ENCODE assay signal across 37 cellular contexts in genomic region chr4:95394733-95395306, GRCh38.
"Had no signal": no experiment of that assay in that cellular context is flagged by ENCODE, and none has a peak within 500 bp of the region (broad histone marks: within the 10 kb centered on the region; RNA-seq: fewer than 3 reads in every experiment).

No MANE protein-coding gene starts in this region.

- H3K4me3 Mint-ChIP-seq: activated naive CD8-positive, alpha-beta T cell; naive thymus-derived CD4-positive, alpha-beta T cell; neural crest cell; stimulated activated effector memory CD8-positive, alpha-beta T cell treated with anti-CD3 and anti-CD28 coated beads, Interleukin-12 subunit alpha, Interleukin-12 subunit beta, amount 100 ng/mL, for 72 hours; stimulated activated naive CD8-positive, alpha-beta T cell treated with anti-CD3 and anti-CD28 coated beads, Interleukin-15, Interleukin-2, amounts not matched to agents 100 ng/mL and 50 ng/mL, for 24 hours; T-helper 1 cell treated with Interleukin-12 subunit alpha and Interleukin-12 subunit beta and Interleukin-4 antibody, amounts not matched to agents 30 μg/mL and 1 μg/mL, for 36 hours had no signal

- H3K27ac ChIP-seq: body of pancreas, coronary artery, gastroesophageal sphincter, pancreas, psoas muscle, tibial artery, upper lobe of right lung, WERI-Rb-1 had no signal

- H3K27me3 Mint-ChIP-seq: activated naive CD8-positive, alpha-beta T cell; stimulated activated naive CD8-positive, alpha-beta T cell treated with anti-CD3 and anti-CD28 coated beads, Interleukin-15, Interleukin-2, amounts not matched to agents 100 ng/mL and 50 ng/mL, for 24 hours had no signal

- H3K4me3 ChIP-seq: body of pancreas, coronary artery, dorsolateral prefrontal cortex, gastroesophageal sphincter, pancreas, psoas muscle, tibial artery, upper lobe of right lung had no signal

- H3K27ac Mint-ChIP-seq: activated naive CD8-positive, alpha-beta T cell; naive thymus-derived CD4-positive, alpha-beta T cell; stimulated activated effector memory CD8-positive, alpha-beta T cell treated with anti-CD3 and anti-CD28 coated beads, Interleukin-12 subunit alpha, Interleukin-12 subunit beta, amount 100 ng/mL, for 72 hours; stimulated activated naive CD8-positive, alpha-beta T cell treated with anti-CD3 and anti-CD28 coated beads, Interleukin-15, Interleukin-2, amounts not matched to agents 100 ng/mL and 50 ng/mL, for 24 hours; T-helper 1 cell treated with Interleukin-12 subunit alpha and Interleukin-12 subunit beta and Interleukin-4 antibody, amounts not matched to agents 30 μg/mL and 1 μg/mL, for 36 hours had no signal

- H3K9me3 ChIP-seq: body of pancreas, gastroesophageal sphincter, pancreas, psoas muscle, tibial artery, upper lobe of right lung had no signal

- H3K4me1 Mint-ChIP-seq: naive thymus-derived CD4-positive, alpha-beta T cell; stimulated activated effector memory CD8-positive, alpha-beta T cell treated with anti-CD3 and anti-CD28 coated beads, Interleukin-12 subunit alpha, Interleukin-12 subunit beta, amount 100 ng/mL, for 72 hours had no signal

- DNase-seq: activated CD4-positive, alpha-beta T cell treated with anti-CD3 and anti-CD28 coated beads for 48 hours; activated CD4-positive, alpha-beta T cell treated with anti-CD3 and anti-CD28 coated beads, Interleukin-2, amount 50 U/mL, for 48 hours; activated CD8-positive, alpha-beta memory T cell treated with anti-CD3 and anti-CD28 coated beads for 24 hours; activated effector memory CD4-positive, alpha-beta T cell treated with Interleukin-2 at 50 U/mL for 16 hours; activated naive CD4-positive, alpha-beta T cell treated with Interleukin-2 at 50 U/mL for 16 hours; anterior cingulate cortex; body of pancreas; cerebellar nuclear complex; dorsolateral prefrontal cortex; effector memory CD4-positive, alpha-beta T cell; erythroblast; head of caudate nucleus; hippocampal formation; left cardiac atrium; left ventricle myocardium superior; mammary epithelial cell; naive thymus-derived CD4-positive, alpha-beta T cell; nucleus accumbens; pancreas; psoas muscle; right cardiac atrium; stimulated activated CD4-positive, alpha-beta T cell treated with anti-CD3 and anti-CD28 coated beads, Interleukin-12 subunit alpha, Interleukin-12 subunit beta, amount 100 ng/mL, for 4 hours; stimulated activated CD4-positive, alpha-beta T cell treated with anti-CD3 and anti-CD28 coated beads, Interleukin-4, amount 100 ng/mL, for 24 hours; substantia nigra; T-helper 9 cell; tibial artery; upper lobe of right lung; WERI-Rb-1 had no signal

- H3K27me3 ChIP-seq: body of pancreas, dorsolateral prefrontal cortex, gastroesophageal sphincter, pancreas, tibial artery, upper lobe of right lung had no signal

- H3K9me3 Mint-ChIP-seq: neural crest cell; stimulated activated naive CD8-positive, alpha-beta T cell treated with anti-CD3 and anti-CD28 coated beads, Interleukin-15, Interleukin-2, amounts not matched to agents 100 ng/mL and 50 ng/mL, for 24 hours; T-helper 1 cell treated with Interleukin-12 subunit alpha and Interleukin-12 subunit beta and Interleukin-4 antibody, amounts not matched to agents 30 μg/mL and 1 μg/mL, for 36 hours had no signal

- H3K4me1 ChIP-seq: body of pancreas, gastroesophageal sphincter, pancreas, psoas muscle, upper lobe of right lung had no signal

- FAIRE-seq: keratinocyte, pancreas had no signal

- H3K36me3 Mint-ChIP-seq: activated naive CD8-positive, alpha-beta T cell; naive thymus-derived CD4-positive, alpha-beta T cell; stimulated activated effector memory CD8-positive, alpha-beta T cell treated with anti-CD3 and anti-CD28 coated beads, Interleukin-12 subunit alpha, Interleukin-12 subunit beta, amount 100 ng/mL, for 72 hours had no signal

- H3K36me3 ChIP-seq: gastroesophageal sphincter, pancreas, tibial artery, upper lobe of right lung, WERI-Rb-1 had no signal

- ATAC-seq: activated CD4-positive, CD25-positive, alpha-beta regulatory T cell treated with anti-CD3 and anti-CD28 coated beads, Interleukin-2, amount 50 U/mL, for 24 hours; body of pancreas; gastroesophageal sphincter; left ventricle myocardium superior; naive thymus-derived CD4-positive, alpha-beta T cell; pancreas; psoas muscle; stimulated activated effector memory CD8-positive, alpha-beta T cell treated with anti-CD3 and anti-CD28 coated beads, Interleukin-12 subunit alpha, Interleukin-12 subunit beta, amount 100 ng/mL, for 72 hours; upper lobe of right lung had no signal
